ENCODE assay signal across 8 cellular contexts in the genomic region with DNA sequence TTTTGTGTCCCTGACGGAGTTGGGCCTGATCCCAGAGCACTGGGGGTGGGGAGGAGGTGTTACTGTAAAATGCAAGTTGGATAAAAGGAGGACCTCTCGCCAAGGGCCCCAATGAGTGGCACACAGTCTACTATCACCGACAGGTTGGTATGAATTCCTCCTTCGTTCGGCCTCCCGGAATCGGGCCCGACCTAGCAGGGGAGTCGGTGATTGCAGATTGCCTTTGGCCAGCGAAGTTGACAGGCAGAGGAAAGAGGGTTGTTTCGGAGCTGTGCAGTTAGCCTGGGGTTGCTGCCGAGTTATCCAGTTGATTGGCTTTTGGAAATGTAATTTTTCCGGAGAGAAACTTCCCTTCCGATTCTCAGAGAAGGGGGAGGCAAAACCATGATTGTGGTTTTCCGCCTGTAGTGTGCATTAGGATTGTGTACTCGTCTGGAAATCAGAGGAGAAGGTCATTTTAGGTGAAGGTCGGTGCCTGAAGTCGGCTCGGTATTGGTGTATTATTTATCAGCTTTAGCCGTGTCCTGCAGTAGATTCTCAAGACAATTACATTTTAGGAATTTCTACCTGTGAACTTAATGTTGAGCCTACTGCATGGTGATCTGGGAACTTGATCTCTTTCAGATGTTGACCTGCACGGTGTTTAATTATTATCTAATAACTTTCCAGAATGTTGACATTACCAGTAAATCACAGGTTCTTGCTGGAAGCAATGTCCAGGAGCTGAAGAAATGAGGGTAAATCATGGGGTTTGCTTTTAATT. TPM values are rescaled to one million over a fixed set of nuclear protein-coding genes. Genes with fewer than 3 reads are reported as not detected.
A peak's percentile ranks its signal among the peaks of the same experiment; 100 is the strongest.
DNase-seq lines count a peak whose midpoint lies in the region; ATAC-seq and TF ChIP-seq lines count a peak whose summit lies in the region.

No MANE protein-coding gene starts in this region.

- TF ChIP-seq CTCF in Peyer's patch (IDR thresholded peaks at IDR 0.05) (no peak), breast epithelium (IDR thresholded peaks at IDR 0.05) (no peak)

- H3K27me3 ChIP-seq in Peyer's patch (no peaks in the 10 kb centered on the region), breast epithelium (no peaks in the 10 kb centered on the region)

- H3K36me3 ChIP-seq in Peyer's patch (no peaks in the 10 kb centered on the region), breast epithelium (no peaks in the 10 kb centered on the region)

- peak overlapping the region; percentile 92 for H3K4me3 Mint-ChIP-seq in T-helper 1 cell treated with Interleukin-12 subunit alpha and Interleukin-12 subunit beta and Interleukin-4 antibody, amounts not matched to agents 30 μg/mL and 1 μg/mL, for 36 hours

- TF ChIP-seq POLR2A in Peyer's patch (IDR thresholded peaks at IDR 0.05) (no peak), breast epithelium (IDR thresholded peaks at IDR 0.05) (no peak)

- H3K4me3 ChIP-seq in Peyer's patch (peak overlapping the region; percentile 74 to 96 (median 92)), breast epithelium (peak overlapping the region; percentile 87 to 91 (median 90))

- H3K9me3 Mint-ChIP-seq in T-helper 1 cell treated with Interleukin-12 subunit alpha and Interleukin-12 subunit beta and Interleukin-4 antibody, amounts not matched to agents 30 μg/mL and 1 μg/mL, for 36 hours, result peaks cover 2% of the 10 kb centered on the region

- H3K36me3 Mint-ChIP-seq in T-helper 1 cell treated with Interleukin-12 subunit alpha and Interleukin-12 subunit beta and Interleukin-4 antibody, amounts not matched to agents 30 μg/mL and 1 μg/mL, for 36 hours (ENCODE audit: low read depth), result peaks cover 11% of the 10 kb centered on the region

- no peaks in the 10 kb centered on the region for H3K9me3 ChIP-seq in Peyer's patch
- H3K9me3 ChIP-seq in breast epithelium, result no peaks in the 10 kb centered on the region

- ATAC-seq in stimulated activated naive CD8-positive, alpha-beta T cell treated with anti-CD3 and anti-CD28 coated beads, Interleukin-15, Interleukin-2, amounts not matched to agents 100 U/mL and 50 U/mL, for 24 hours, result no peak

- intact Hi-C loops in breast epithelium (cut with DNase I; ENCODE audit: low total_unique reads), result no loop called here

- H3K27me3 Mint-ChIP-seq in T-helper 1 cell treated with Interleukin-12 subunit alpha and Interleukin-12 subunit beta and Interleukin-4 antibody, amounts not matched to agents 30 μg/mL and 1 μg/mL, for 36 hours (ENCODE audit: low read depth), result peaks cover 56% of the 10 kb centered on the region

- H3K4me1 Mint-ChIP-seq in T-helper 1 cell treated with Interleukin-12 subunit alpha and Interleukin-12 subunit beta and Interleukin-4 antibody, amounts not matched to agents 30 μg/mL and 1 μg/mL, for 36 hours (ENCODE audit: low read depth), result peaks cover 36% of the 10 kb centered on the region

- H3K4me1 ChIP-seq in Peyer's patch (peaks cover 0 to 38% (median 3%) of the 10 kb centered on the region in 4 donors), breast epithelium (peaks cover 4 to 10% of the 10 kb centered on the region in 2 donors)

- H3K27ac Mint-ChIP-seq in T-helper 1 cell treated with Interleukin-12 subunit alpha and Interleukin-12 subunit beta and Interleukin-4 antibody, amounts not matched to agents 30 μg/mL and 1 μg/mL, for 36 hours, result peak overlapping the region; percentile 62

- H3K27ac ChIP-seq in Peyer's patch, result peak overlapping the region; percentile 85 to 97 (median 92)
- peak overlapping the region; percentile 98 for H3K27ac ChIP-seq in breast epithelium

- DNase-seq in T-helper 1 cell, result no peak
- DNase-seq in Peyer's patch, result peak in 2 of 3 donors; percentile 19 to 59
- no peak for DNase-seq in breast epithelium (ENCODE audit: low spot score in 2 of 2)
- DNase-seq in kidney tubule cell (ENCODE audit: low spot score), result peak; percentile 66
- DNase-seq in stimulated activated naive CD8-positive, alpha-beta T cell treated with anti-CD3 and anti-CD28 coated beads, Interleukin-15, Interleukin-2, amounts not matched to agents 100 U/mL and 50 U/mL, for 24 hours, result peak; percentile 19
- no peak for DNase-seq in CD1c-positive myeloid dendritic cell (ENCODE audit: extremely low spot score)
- DNase-seq in AG20443 (ENCODE audit: low spot score), result no peak

RNA-seq across cellular contexts. Expression of a gene that starts 1.1 kb away (rescaled TPM):
- total RNA-seq in Peyer's patch (100 to 1,000 TPM; 102 to 122 (median 107) TPM), breast epithelium (100 to 1,000 TPM in 2 of 3 donors, 10 to 100 TPM in 1; 83.4 to 192 (median 145) TPM)

RNA-seq across cellular contexts. Expression of a gene that starts 12.2 kb away (rescaled TPM):
- total RNA-seq in Peyer's patch (1 to 10 TPM; 1.4 to 3.1 (median 2.2) TPM), breast epithelium (1 to 10 TPM; 2.9 to 8.2 (median 6.9) TPM)

Comparison
In these comparisons a context has a peak if more than half of its experiments do, and no peak if none do; other contexts are left out.
1. DNase-seq: peak in Peyer's patch (2 of 3), kidney tubule cell (single experiment) and stimulated activated naive CD8-positive, alpha-beta T cell treated with anti-CD3 and anti-CD28 coated beads, Interleukin-15, Interleukin-2, amounts not matched to agents 100 U/mL and 50 U/mL, for 24 hours (single experiment); none in T-helper 1 cell (0 of 5), breast epithelium (0 of 2), CD1c-positive myeloid dendritic cell (single experiment) and AG20443 (single experiment).